In the genomic region with DNA sequence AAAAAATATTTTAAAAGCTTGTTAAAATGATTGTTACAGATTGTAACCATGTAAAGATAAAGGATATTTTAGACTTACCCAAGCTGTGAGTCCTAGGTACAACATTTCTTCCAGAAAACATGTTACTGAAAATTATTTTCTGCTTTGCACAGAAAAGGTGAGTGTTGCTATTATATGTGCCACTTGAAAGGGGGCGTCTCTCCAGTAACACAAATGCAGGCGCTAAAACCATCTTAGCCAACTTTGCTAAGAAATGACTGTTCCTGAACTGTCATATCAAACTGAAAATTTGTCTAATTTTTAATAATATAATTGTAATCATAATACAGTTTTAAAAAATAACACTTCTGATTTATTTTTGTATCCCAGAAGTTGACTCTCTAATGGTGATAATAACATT, we compare ENCODE assay signal across 9 cellular contexts.
"Had no signal": no experiment of that assay in that cellular context is flagged by ENCODE, and none has a peak within 500 bp of the region (broad histone marks: within the 10 kb centered on the region; RNA-seq: fewer than 3 reads in every experiment).

No MANE protein-coding gene starts in this region.

- H3K27ac Mint-ChIP-seq: HFFc6, IgD-negative memory B cell had no signal

- H3K9me3 ChIP-seq: HAP-1 had no signal

- H3K36me3 Mint-ChIP-seq: IgD-negative memory B cell had no signal

- H3K36me3 ChIP-seq: HAP-1 had no signal

- H3K4me3 Mint-ChIP-seq: HFFc6 had no signal

- DNase-seq: GM23248, GOT3, H7, HFFc6 had no signal

- H3K4me3 ChIP-seq: GM23248, HAP-1 had no signal

- H3K27me3 Mint-ChIP-seq: IgD-negative memory B cell had no signal

- ATAC-seq: HCT116, HepG2 had no signal

- H3K9me3 Mint-ChIP-seq: HFFc6, IgD-negative memory B cell had no signal

- H3K27ac ChIP-seq: GM23248, HL-60 had no signal
